ENCODE assay signal across 12 cellular contexts in the genomic region with DNA sequence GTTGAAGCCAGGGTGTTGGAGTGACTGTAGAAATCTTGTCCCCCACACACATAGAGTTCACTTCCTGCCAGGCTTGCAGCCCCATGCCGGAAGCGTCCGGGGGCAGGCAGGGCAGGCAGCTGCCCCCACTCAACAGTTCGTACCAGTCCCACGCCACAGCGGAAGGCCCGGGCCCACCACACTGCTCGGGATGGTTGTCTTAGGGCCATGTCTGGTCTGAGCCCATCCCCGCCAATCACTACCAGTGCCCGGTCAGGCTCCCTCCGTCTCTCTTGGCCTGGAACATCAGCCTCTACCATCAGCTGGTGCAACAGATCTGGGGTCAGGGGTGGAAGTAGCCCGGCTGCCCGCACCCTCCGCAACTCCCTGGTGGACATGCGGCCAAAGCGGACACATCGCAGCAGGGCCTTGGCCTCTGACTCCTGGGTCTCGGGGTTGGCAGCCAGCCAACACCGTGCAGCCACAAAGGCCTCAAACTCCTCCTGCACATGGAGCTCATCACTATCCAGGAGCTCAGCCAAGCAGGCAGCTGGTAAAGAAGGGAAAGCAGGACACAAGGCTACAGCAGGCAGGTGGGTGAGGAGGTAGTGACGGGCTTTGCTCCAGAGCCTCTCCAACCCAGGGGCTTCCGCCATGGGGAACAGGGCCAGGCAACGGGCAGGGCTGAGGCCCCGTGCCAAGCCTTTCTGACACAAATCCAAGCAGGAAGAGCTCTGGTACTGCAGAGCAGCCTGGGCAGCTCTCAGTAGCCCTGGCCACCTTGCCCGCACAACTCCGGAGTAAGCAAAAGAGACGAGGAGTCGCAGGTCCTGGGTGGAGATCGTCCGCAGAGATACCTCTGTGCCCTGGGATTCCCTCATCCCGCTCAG. TPM values are rescaled to one million over a fixed set of nuclear protein-coding genes. Genes with fewer than 3 reads are reported as not detected.
A peak's percentile ranks its signal among the peaks of the same experiment; 100 is the strongest.
DNase-seq lines count a peak whose midpoint lies in the region; ATAC-seq and TF ChIP-seq lines count a peak whose summit lies in the region.
"Had no signal": no experiment of that assay in that cellular context is flagged by ENCODE, and none has a peak within 500 bp of the region (broad histone marks: within the 10 kb centered on the region; RNA-seq: fewer than 3 reads in every experiment).

No MANE protein-coding gene starts in this region.

- no peaks in the 10 kb centered on the region for H3K36me3 Mint-ChIP-seq in activated naive CD8-positive, alpha-beta T cell treated with anti-CD3 and anti-CD28 coated beads, Interleukin-2, amount 50 U/mL, for 24 hours (ENCODE audit: low read depth)

- intact Hi-C loops in Right ventricle myocardium superior (cut with DNase I): no loop called here
- intact Hi-C loops in right cardiac atrium (cut with DNase I): no loop called here
- intact Hi-C loops in mucosa of descending colon (cut with DNase I, micrococcal nuclease): no loop called here

- H3K27me3 ChIP-seq in right cardiac atrium (ENCODE audit: control insufficient read depth, insufficient read depth): no peaks in the 10 kb centered on the region

- no peak overlapping the region for H3K4me3 Mint-ChIP-seq in activated naive CD8-positive, alpha-beta T cell treated with anti-CD3 and anti-CD28 coated beads, Interleukin-2, amount 50 U/mL, for 24 hours

- peaks cover 5% of the 10 kb centered on the region for H3K4me1 ChIP-seq in right cardiac atrium (ENCODE audit: control insufficient read depth, insufficient read depth, low read length)
- peaks cover 7% of the 10 kb centered on the region for H3K4me1 ChIP-seq in mucosa of descending colon (ENCODE audit: low read depth)

- DNase-seq in Right ventricle myocardium superior (peak; percentile 61), right cardiac atrium (no peak), mucosa of descending colon (peak in 2 of 3 donors; percentile 73 to 78), NCI-H2171 (lab: John Stamatoyannopoulos, UW) (no peak), NCI-H2227 (lab: John Stamatoyannopoulos, UW; ENCODE audit: unreplicated experiment) (no peak)
- DNase-seq in activated naive CD8-positive, alpha-beta T cell treated with anti-CD3 and anti-CD28 coated beads, Interleukin-2, amount 50 U/mL, for 24 hours: no peak
- DNase-seq: NCI-H774 had no signal

- peaks cover 38% of the 10 kb centered on the region for H3K4me1 Mint-ChIP-seq in activated naive CD8-positive, alpha-beta T cell treated with anti-CD3 and anti-CD28 coated beads, Interleukin-2, amount 50 U/mL, for 24 hours

- no peak for TF ChIP-seq CTCF in mucosa of descending colon (IDR thresholded peaks at IDR 0.05)

- H3K9me3 ChIP-seq in right cardiac atrium (ENCODE audit: control insufficient read depth, low read length) (no peaks in the 10 kb centered on the region), mucosa of descending colon (no peaks in the 10 kb centered on the region)

- H3K27me3 Mint-ChIP-seq in activated naive CD8-positive, alpha-beta T cell treated with anti-CD3 and anti-CD28 coated beads, Interleukin-2, amount 50 U/mL, for 24 hours: no peaks in the 10 kb centered on the region

- peak overlapping the region; percentile 45 for H3K27ac Mint-ChIP-seq in activated naive CD8-positive, alpha-beta T cell treated with anti-CD3 and anti-CD28 coated beads, Interleukin-2, amount 50 U/mL, for 24 hours

- H3K9me3 Mint-ChIP-seq in activated naive CD8-positive, alpha-beta T cell treated with anti-CD3 and anti-CD28 coated beads, Interleukin-2, amount 50 U/mL, for 24 hours: no peaks in the 10 kb centered on the region

- H3K4me3 ChIP-seq in right cardiac atrium (ENCODE audit: low read length) (no peak overlapping the region), mucosa of descending colon (no peak overlapping the region)
- H3K4me3 ChIP-seq: GM12878 had no signal

- ATAC-seq in Right ventricle myocardium superior (ENCODE audit: poor library complexity) (peak; percentile 48), right cardiac atrium (no peak), mucosa of descending colon (peak; percentile 77), GM19452 (IDR thresholded peaks at IDR 0.05; ENCODE audit: unreplicated experiment) (no peak), GM21619 (IDR thresholded peaks at IDR 0.05; ENCODE audit: unreplicated experiment) (no peak)
- no peak for ATAC-seq in activated naive CD8-positive, alpha-beta T cell treated with anti-CD3 and anti-CD28 coated beads, Interleukin-2, amount 50 U/mL, for 24 hours
- ATAC-seq: GM12878 had no signal

- H3K27ac ChIP-seq in right cardiac atrium (ENCODE audit: low read length): no peak overlapping the region
- H3K27ac ChIP-seq: KMS-11 had no signal

- no peaks in the 10 kb centered on the region for H3K36me3 ChIP-seq in mucosa of descending colon (ENCODE audit: low read depth)

- 77% methylated on average over 30 of the region's 30 CpGs for WGBS in right cardiac atrium

RNA-seq across cellular contexts. Expression of a gene that starts 5.9 kb away (rescaled TPM):
- total RNA-seq in Right ventricle myocardium superior (0.70 TPM), right cardiac atrium (1 to 10 TPM in 2 of 4 donors, under 1 TPM in 2; 0.33 to 1.7 (median 0.92) TPM), mucosa of descending colon (under 1 TPM; 0.12 to 0.85 (median 0.27) TPM)
- polyA plus RNA-seq in right cardiac atrium: 0.68 TPM
- total RNA-seq: T-helper 1 cell treated with Interleukin-12 subunit alpha and Interleukin-12 subunit beta and Interleukin-4 antibody, amounts not matched to agents 30 ng/mL and 1 ng/mL, for 36 hours had no signal

RNA-seq across cellular contexts. Expression of a gene that starts 16.7 kb away (rescaled TPM):
- total RNA-seq in Right ventricle myocardium superior (9.3 TPM), right cardiac atrium (10 to 100 TPM in 3 of 4 donors, 1 to 10 TPM in 1; 7.4 to 14.1 (median 13.1) TPM), mucosa of descending colon (100 to 1,000 TPM in 1 of 3 donors, 10 to 100 TPM in 2; 68.7 to 121 (median 85.8) TPM)
- polyA plus RNA-seq in right cardiac atrium: 7.9 TPM

RNA-seq across cellular contexts. Expression of a gene that starts 24.6 kb away (rescaled TPM):
- 15.6 TPM for total RNA-seq in Right ventricle myocardium superior
- total RNA-seq in right cardiac atrium: 10 to 100 TPM; 17.6 to 21.9 (median 19.5) TPM
- 18.1 TPM for polyA plus RNA-seq in right cardiac atrium
- total RNA-seq in mucosa of descending colon: 10 to 100 TPM; 32.7 to 52.0 (median 35.9) TPM

RNA-seq across cellular contexts. Expression of a gene that starts 25.0 kb away (rescaled TPM):
- total RNA-seq in Right ventricle myocardium superior (69.2 TPM), right cardiac atrium (10 to 100 TPM; 71.5 to 95.2 (median 90.3) TPM), mucosa of descending colon (100 to 1,000 TPM in 1 of 3 donors, 10 to 100 TPM in 2; 83.9 to 115 (median 93.8) TPM)
- polyA plus RNA-seq in right cardiac atrium: 75.8 TPM

RNA-seq across cellular contexts. Expression of a gene that starts 31.2 kb away (rescaled TPM):
- 18.4 TPM for total RNA-seq in Right ventricle myocardium superior
- total RNA-seq in right cardiac atrium: 10 to 100 TPM; 16.2 to 23.7 (median 23.4) TPM
- polyA plus RNA-seq in right cardiac atrium: 21.0 TPM
- 10 to 100 TPM; 40.6 to 48.4 (median 45.5) TPM for total RNA-seq in mucosa of descending colon

Comparison
In these comparisons a context has a peak if more than half of its experiments do, and no peak if none do; other contexts are left out.
1. ATAC-seq: peak in Right ventricle myocardium superior (single experiment) and mucosa of descending colon (single experiment); none in right cardiac atrium (0 of 2), activated naive CD8-positive, alpha-beta T cell treated with anti-CD3 and anti-CD28 coated beads, Interleukin-2, amount 50 U/mL, for 24 hours (single experiment), GM19452 (single experiment) and GM21619 (single experiment).
2. DNase-seq: peak in Right ventricle myocardium superior (single experiment) and mucosa of descending colon (2 of 3); none in right cardiac atrium (0 of 3), activated naive CD8-positive, alpha-beta T cell treated with anti-CD3 and anti-CD28 coated beads, Interleukin-2, amount 50 U/mL, for 24 hours (single experiment), NCI-H2171 (single experiment) and NCI-H2227 (single experiment).